ENCODE assay signal across 19 cellular contexts in genomic region chr2:119324748-119325270, GRCh38. TPM values are rescaled to one million over a fixed set of nuclear protein-coding genes. Genes with fewer than 3 reads are reported as not detected.
DNase-seq lines count a peak whose midpoint lies in the region; ATAC-seq, FAIRE-seq and TF ChIP-seq lines count a peak whose summit lies in the region.
"Had no signal": no experiment of that assay in that cellular context is flagged by ENCODE, and none has a peak within 500 bp of the region (broad histone marks: within the 10 kb centered on the region; RNA-seq: fewer than 3 reads in every experiment).

No MANE protein-coding gene starts in this region.

- H3K4me1 ChIP-seq in right lobe of liver (peaks cover 0 to 10% (median 0%) of the 10 kb centered on the region in 4 donors), small intestine (ENCODE audit: control insufficient read depth in 2 of 2, insufficient read depth in 1 of 2, low read depth in 1 of 2, low read length in 1 of 2) (peaks cover 0 to 2% of the 10 kb centered on the region in 2 donors)
- H3K4me1 ChIP-seq: A549, HAP-1 had no signal

- no peaks in the 10 kb centered on the region for H3K36me3 ChIP-seq in right lobe of liver
- H3K36me3 ChIP-seq in small intestine (ENCODE audit: control insufficient read depth in 2 of 2, insufficient read depth in 2 of 2, low read length in 2 of 2) = no peaks in the 10 kb centered on the region
- H3K36me3 ChIP-seq: HAP-1 had no signal

- TF ChIP-seq CTCF in VCaP (conservative IDR thresholded peaks at IDR 0.05) = no peak
- no peak for TF ChIP-seq CTCF in right lobe of liver (IDR thresholded peaks at IDR 0.05)

- WGBS in right lobe of liver (ENCODE audit: insufficient coverage, low coverage, low lambda C conversion rate, missing lambda C conversion rate) = 78% methylated on average over 8 of the region's 8 CpGs
- WGBS in small intestine, 3 donors = 20 to 67% (median 49%) methylated on average over 8 of the region's 8 CpGs

- intact Hi-C loops in left colon (cut with DNase I, micrococcal nuclease) = no loop called here
- intact Hi-C loops in right lobe of liver (cut with DNase I) = no loop called here

- H3K27me3 ChIP-seq in right lobe of liver = no peaks in the 10 kb centered on the region
- H3K27me3 ChIP-seq in small intestine (ENCODE audit: control insufficient read depth in 2 of 2, insufficient read depth in 2 of 2, low read length in 2 of 2) = no peaks in the 10 kb centered on the region

- in situ Hi-C loops in G401 (cut with HindIII; ENCODE audit: low sequenced_read_pairs) = no loop called here

- TF ChIP-seq POLR2A in right lobe of liver (IDR thresholded peaks at IDR 0.05) = no peak

- no peak overlapping the region for H3K4me3 ChIP-seq in right lobe of liver
- peak overlapping the region in 1 of 2 donors; percentile 14 for H3K4me3 ChIP-seq in small intestine (ENCODE audit: low read depth in 1 of 2, low read length in 2 of 2)
- H3K4me3 ChIP-seq: A549, GM23248, HAP-1 had no signal

- no peak for DNase-seq in left colon
- DNase-seq in right lobe of liver = no peak
- peak; percentile 77 for DNase-seq in small intestine
- no peak for DNase-seq in D341Med (ENCODE audit: low spot score)
- DNase-seq in G401 (ENCODE audit: low spot score) = no peak
- DNase-seq: AML-193; Caco-2; CD4-positive, alpha-beta T cell; DMS153; DMS79; GF-D8; GM23248 had no signal

- FAIRE-seq in small intestine (lab: Jason Lieb, UNC) = no peak
- FAIRE-seq: A549 had no signal

- H3K27ac ChIP-seq in VCaP = peak overlapping the region; percentile 36
- H3K27ac ChIP-seq in right lobe of liver = peak overlapping the region in 1 of 3 donors; percentile 37
- H3K27ac ChIP-seq in small intestine (ENCODE audit: low read depth in 1 of 2, low read length in 1 of 2) = peak overlapping the region; percentile 44 to 54
- H3K27ac ChIP-seq: 22Rv1, A549, C4-2B, GM23248 had no signal

- peak; percentile 93 for ATAC-seq in left colon
- peak; percentile 43 to 88 (median 76) for ATAC-seq in right lobe of liver
- no peak for ATAC-seq in HG03565 (IDR thresholded peaks at IDR 0.05; ENCODE audit: unreplicated experiment)
- ATAC-seq in GM18867 (IDR thresholded peaks at IDR 0.05; ENCODE audit: unreplicated experiment) = no peak
- ATAC-seq: A549 had no signal

- no peaks in the 10 kb centered on the region for H3K9me3 ChIP-seq in right lobe of liver
- H3K9me3 ChIP-seq in small intestine (ENCODE audit: control insufficient read depth, low read depth) = no peaks in the 10 kb centered on the region
- H3K9me3 ChIP-seq: A549, Caco-2, HAP-1 had no signal

RNA-seq across cellular contexts. Expression of gene C2orf76, which starts 41.8 kb away (rescaled TPM):
- total RNA-seq in left colon = 1 to 10 TPM; 5.3 to 6.8 TPM
- total RNA-seq in right lobe of liver = 1 to 10 TPM; 2.6 to 5.5 (median 3.5) TPM
- 10 to 100 TPM; 11.2 to 13.5 (median 13.2) TPM for polyA plus RNA-seq in small intestine
- total RNA-seq in G401 (2014; rRNA removed; shearing (Covaris generic)) = 18.6 and 20.9 TPM in 2 replicates

RNA-seq across cellular contexts. Expression of gene DBI, which starts 42.0 kb away (rescaled TPM):
- total RNA-seq in left colon = 100 to 1,000 TPM; 194 to 300 TPM
- total RNA-seq in right lobe of liver = 100 to 1,000 TPM; 132 to 314 (median 191) TPM
- polyA plus RNA-seq in small intestine = 1,000 to 10,000 TPM in 1 of 3 donors, 100 to 1,000 TPM in 2; 483 to 1,006 (median 665) TPM
- 73.3 and 104 TPM in 2 replicates for total RNA-seq in G401 (2014; rRNA removed; shearing (Covaris generic))

Comparison
In these comparisons a context has a peak if more than half of its experiments do, and no peak if none do; other contexts are left out.
1. ATAC-seq: peak in left colon (single experiment) and right lobe of liver (4 of 4); none in HG03565 (single experiment) and GM18867 (single experiment).